ENCODE assay signal across 17 cellular contexts in genomic region chr16:81465375-81465943, GRCh38.
"Had no signal": no experiment of that assay in that cellular context is flagged by ENCODE, and none has a peak within 500 bp of the region (broad histone marks: within the 10 kb centered on the region; RNA-seq: fewer than 3 reads in every experiment).

No MANE protein-coding gene starts in this region.

- H3K9me2 ChIP-seq: SK-N-SH had no signal

- H3K36me3 ChIP-seq: esophagus squamous epithelium, left ventricle myocardium inferior, neural progenitor cell, right atrium auricular region had no signal

- ATAC-seq: stimulated activated naive CD8-positive, alpha-beta T cell treated with anti-CD3 and anti-CD28 coated beads, Interleukin-15, amount 100 ng/mL, for 72 hours had no signal

- H3K27me3 Mint-ChIP-seq: activated B cell treated with CpG ODN at 0.5 μM for 24 hours; activated CD4-positive, alpha-beta T cell treated with anti-CD3 and anti-CD28 coated beads, Interleukin-2, amount 10 ng/mL, durations not matched to agents 7 days and 5 days; activated naive CD4-positive, alpha-beta T cell treated with anti-CD3 and anti-CD28 coated beads, Interleukin-2, amount 50 U/mL, for 24 hours; stimulated activated naive CD8-positive, alpha-beta T cell treated with anti-CD3 and anti-CD28 coated beads, Interleukin-15, amount 100 ng/mL, for 72 hours had no signal

- H3K27ac Mint-ChIP-seq: activated CD4-positive, alpha-beta T cell treated with anti-CD3 and anti-CD28 coated beads, Interleukin-2, amount 10 ng/mL, durations not matched to agents 7 days and 5 days had no signal

- H3K9ac ChIP-seq: neural progenitor cell, SK-N-SH had no signal

- H3K27ac ChIP-seq: left ventricle myocardium inferior, neural progenitor cell, right atrium auricular region, testis had no signal

- DNase-seq: activated B cell treated with CpG ODN at 0.5 μM for 24 hours; activated CD4-positive, alpha-beta T cell treated with anti-CD3 and anti-CD28 coated beads, Interleukin-2, amount 10 ng/mL, durations not matched to agents 7 days and 5 days; activated T-cell treated with anti-CD3 and anti-CD28 coated beads, Interleukin-2, amount 50 U/mL, for 1 hour; amniotic stem cell; cerebellar nuclear complex; dermis blood vessel endothelial cell; esophagus squamous epithelium; foreskin fibroblast; glutamatergic neuron; SK-N-SH; stimulated activated CD4-positive, alpha-beta T cell treated with anti-CD3 and anti-CD28 coated beads, Interleukin-2, amount 100 ng/mL, for 24 hours; stimulated activated naive CD8-positive, alpha-beta T cell treated with anti-CD3 and anti-CD28 coated beads, Interleukin-15, amount 100 ng/mL, for 72 hours; testis had no signal

- H3K4me3 Mint-ChIP-seq: activated B cell treated with CpG ODN at 0.5 μM for 24 hours; activated CD4-positive, alpha-beta T cell treated with anti-CD3 and anti-CD28 coated beads, Interleukin-2, amount 10 ng/mL, durations not matched to agents 7 days and 5 days; activated naive CD4-positive, alpha-beta T cell treated with anti-CD3 and anti-CD28 coated beads, Interleukin-2, amount 50 U/mL, for 24 hours; neural progenitor cell; stimulated activated naive CD8-positive, alpha-beta T cell treated with anti-CD3 and anti-CD28 coated beads, Interleukin-15, amount 100 ng/mL, for 72 hours had no signal

- H3K9me3 ChIP-seq: esophagus squamous epithelium, left ventricle myocardium inferior, right atrium auricular region, SK-N-SH, testis had no signal

- H3K9me3 Mint-ChIP-seq: activated B cell treated with CpG ODN at 0.5 μM for 24 hours; activated CD4-positive, alpha-beta T cell treated with anti-CD3 and anti-CD28 coated beads, Interleukin-2, amount 10 ng/mL, durations not matched to agents 7 days and 5 days; activated naive CD4-positive, alpha-beta T cell treated with anti-CD3 and anti-CD28 coated beads, Interleukin-2, amount 50 U/mL, for 24 hours; neural progenitor cell had no signal

- H3K27me3 ChIP-seq: esophagus squamous epithelium, neural progenitor cell, right atrium auricular region, testis had no signal

- H3K4me2 ChIP-seq: SK-N-SH had no signal

- H2AFZ ChIP-seq: neural progenitor cell had no signal

- H3K4me3 ChIP-seq: esophagus squamous epithelium, left ventricle myocardium inferior, neural progenitor cell, right atrium auricular region, testis had no signal
